Comparison of ENCODE assay signal across 11 cellular contexts in the genomic region with DNA sequence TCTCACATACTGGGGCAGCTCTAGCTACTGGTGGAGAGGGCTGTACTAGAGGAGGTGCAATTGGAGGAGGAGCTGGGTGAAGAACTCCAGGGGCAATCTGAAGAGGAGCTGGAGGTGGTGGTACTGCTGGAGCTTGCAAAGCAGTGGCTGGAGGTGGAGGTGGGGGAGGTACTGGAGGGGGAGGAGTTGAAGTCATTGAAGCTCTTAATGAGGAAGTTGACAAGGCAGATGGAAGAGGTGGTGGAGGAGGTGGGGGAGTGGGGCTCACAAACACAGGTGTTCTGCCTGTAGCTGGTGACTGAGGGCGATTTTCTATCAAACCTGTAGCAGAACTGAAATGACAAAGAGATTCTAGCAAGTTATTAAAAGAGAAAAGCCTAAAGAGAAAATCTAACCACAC.
DNase-seq lines count a peak whose midpoint lies in the region; ATAC-seq lines count a peak whose summit lies in the region.
"Had no signal": no experiment of that assay in that cellular context is flagged by ENCODE, and none has a peak within 500 bp of the region (broad histone marks: within the 10 kb centered on the region; RNA-seq: fewer than 3 reads in every experiment).

No MANE protein-coding gene starts in this region.

- H3K36me3 Mint-ChIP-seq in T-helper 2 cell treated with Interferon-gamma antibody and Interleukin-4, amounts not matched to agents 5 μg/mL and 100 μg/mL, for 36 hours (ENCODE audit: low read depth), result no peaks in the 10 kb centered on the region
- no peaks in the 10 kb centered on the region for H3K36me3 Mint-ChIP-seq in activated naive CD8-positive, alpha-beta T cell treated with anti-CD3 and anti-CD28 coated beads, Interleukin-2, amount 50 U/mL, for 24 hours (ENCODE audit: low read depth)

- DNase-seq in NCI-H2171 (lab: John Stamatoyannopoulos, UW) (peak; percentile 18), iPS-NIHi7 (ENCODE audit: extremely low spot score) (peak; percentile 45), ACHN (no peak)
- no peak for DNase-seq in T-helper 2 cell treated with Interferon-gamma antibody and Interleukin-4, amounts not matched to agents 5 μg/mL and 100 μg/mL, for 36 hours (ENCODE audit: low spot score)
- DNase-seq in activated naive CD8-positive, alpha-beta T cell treated with anti-CD3 and anti-CD28 coated beads, Interleukin-2, amount 50 U/mL, for 24 hours, result no peak
- DNase-seq: activated CD8-positive, alpha-beta memory T cell treated with anti-CD3 and anti-CD28 coated beads for 24 hours; activated naive CD4-positive, alpha-beta T cell treated with anti-CD3 and anti-CD28 coated beads for 36 hours; nephron progenitor cell had no signal

- no peaks in the 10 kb centered on the region for H3K27me3 Mint-ChIP-seq in T-helper 2 cell treated with Interferon-gamma antibody and Interleukin-4, amounts not matched to agents 5 μg/mL and 100 μg/mL, for 36 hours (ENCODE audit: low read depth)
- H3K27me3 Mint-ChIP-seq in activated naive CD8-positive, alpha-beta T cell treated with anti-CD3 and anti-CD28 coated beads, Interleukin-2, amount 50 U/mL, for 24 hours, result no peaks in the 10 kb centered on the region

- in situ Hi-C loops in ACHN (cut with HindIII; ENCODE audit: low pct_ligation_motif_present, low pct_unique_long_range_greater_than_20kb, low sequenced_read_pairs), result no loop called here

- H3K4me3 Mint-ChIP-seq in T-helper 2 cell treated with Interferon-gamma antibody and Interleukin-4, amounts not matched to agents 5 μg/mL and 100 μg/mL, for 36 hours, result no peak overlapping the region
- no peak overlapping the region for H3K4me3 Mint-ChIP-seq in activated naive CD8-positive, alpha-beta T cell treated with anti-CD3 and anti-CD28 coated beads, Interleukin-2, amount 50 U/mL, for 24 hours
- H3K4me3 Mint-ChIP-seq: activated naive CD4-positive, alpha-beta T cell treated with anti-CD3 and anti-CD28 coated beads for 36 hours; nephron progenitor cell had no signal

- ATAC-seq in GM18502 (IDR thresholded peaks at IDR 0.05; ENCODE audit: poor library complexity, unreplicated experiment) (peak; percentile 67), GM21619 (IDR thresholded peaks at IDR 0.05; ENCODE audit: unreplicated experiment) (peak; percentile 50)
- no peak for ATAC-seq in activated naive CD8-positive, alpha-beta T cell treated with anti-CD3 and anti-CD28 coated beads, Interleukin-2, amount 50 U/mL, for 24 hours
- ATAC-seq: left lobe of liver had no signal

- H3K9me3 Mint-ChIP-seq in T-helper 2 cell treated with Interferon-gamma antibody and Interleukin-4, amounts not matched to agents 5 μg/mL and 100 μg/mL, for 36 hours, result no peaks in the 10 kb centered on the region
- no peaks in the 10 kb centered on the region for H3K9me3 Mint-ChIP-seq in activated naive CD8-positive, alpha-beta T cell treated with anti-CD3 and anti-CD28 coated beads, Interleukin-2, amount 50 U/mL, for 24 hours
- H3K9me3 Mint-ChIP-seq: activated naive CD4-positive, alpha-beta T cell treated with anti-CD3 and anti-CD28 coated beads for 36 hours; nephron progenitor cell had no signal

- H3K27ac Mint-ChIP-seq in T-helper 2 cell treated with Interferon-gamma antibody and Interleukin-4, amounts not matched to agents 5 μg/mL and 100 μg/mL, for 36 hours, result no peak overlapping the region
- H3K27ac Mint-ChIP-seq in activated naive CD8-positive, alpha-beta T cell treated with anti-CD3 and anti-CD28 coated beads, Interleukin-2, amount 50 U/mL, for 24 hours, result no peak overlapping the region
- H3K27ac Mint-ChIP-seq: activated naive CD4-positive, alpha-beta T cell treated with anti-CD3 and anti-CD28 coated beads for 36 hours had no signal

- H3K4me1 Mint-ChIP-seq in T-helper 2 cell treated with Interferon-gamma antibody and Interleukin-4, amounts not matched to agents 5 μg/mL and 100 μg/mL, for 36 hours (ENCODE audit: low read depth), result no peaks in the 10 kb centered on the region
- no peaks in the 10 kb centered on the region for H3K4me1 Mint-ChIP-seq in activated naive CD8-positive, alpha-beta T cell treated with anti-CD3 and anti-CD28 coated beads, Interleukin-2, amount 50 U/mL, for 24 hours

Comparison
In these comparisons a context has a peak if more than half of its experiments do, and no peak if none do; other contexts are left out.
1. DNase-seq: peak in NCI-H2171 (single experiment) and iPS-NIHi7 (single experiment); none in T-helper 2 cell treated with Interferon-gamma antibody and Interleukin-4, amounts not matched to agents 5 μg/mL and 100 μg/mL, for 36 hours (single experiment), activated naive CD8-positive, alpha-beta T cell treated with anti-CD3 and anti-CD28 coated beads, Interleukin-2, amount 50 U/mL, for 24 hours (single experiment) and ACHN (single experiment).